3 cellular contexts compared by ENCODE assay signal in the genomic region with DNA sequence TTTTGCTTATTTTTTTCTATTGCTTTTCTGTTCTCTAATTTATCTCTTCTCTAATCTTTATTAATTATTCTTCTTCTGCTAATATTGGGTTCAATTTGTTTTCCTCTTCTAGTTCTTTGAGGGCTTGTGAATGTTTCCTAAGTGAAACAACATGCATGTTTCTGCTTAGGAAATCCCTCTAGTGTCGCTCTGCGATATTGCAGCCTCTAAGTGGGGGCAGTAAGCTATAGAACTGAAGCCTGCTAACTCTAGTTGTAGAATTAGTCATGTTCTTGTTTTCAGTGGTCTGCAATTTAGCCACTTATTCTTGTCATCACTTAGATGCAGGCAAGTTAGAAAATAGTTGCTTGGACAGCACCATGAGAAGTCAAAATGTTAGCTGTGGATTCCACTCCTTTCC.
TF ChIP-seq lines count a peak whose summit lies in the region.

No MANE protein-coding gene starts in this region.

TF ChIP-seq in GM23338, 12 proteins besides CTCF, POLR2A, EP300 and RAD21 (continued from another document and continues in another):
- TF ChIP-seq ZNF462 (CRISPR knock-in tag; IDR thresholded peaks at IDR 0.05): no peak

TF ChIP-seq in H1, 55 proteins besides CTCF, POLR2A, EP300 and RAD21 (continued from another document):
- TF ChIP-seq GABPA (IDR thresholded peaks at IDR 0.05; ENCODE audit: borderline replicate concordance, insufficient read depth, low read length): no peak
- no peak for TF ChIP-seq CTBP2 (IDR thresholded peaks at IDR 0.05; ENCODE audit: borderline replicate concordance, insufficient read depth, insufficient read length, low read length)
- no peak for TF ChIP-seq CREB1 (IDR thresholded peaks at IDR 0.05)
- TF ChIP-seq CEBPB (IDR thresholded peaks at IDR 0.05; ENCODE audit: low read depth, low read length): no peak
- no peak for TF ChIP-seq KDM4A (IDR thresholded peaks at IDR 0.05; ENCODE audit: low read depth, low read length, severe bottlenecking)
- no peak for TF ChIP-seq KDM5A (IDR thresholded peaks at IDR 0.05; ENCODE audit: low read length)
- no peak for TF ChIP-seq ZNF274 (IDR thresholded peaks at IDR 0.05; ENCODE audit: borderline replicate concordance, extremely low read depth, low read length)
- no peak for TF ChIP-seq HDAC2 (IDR thresholded peaks at IDR 0.05; ENCODE audit: borderline replicate concordance in 1 of 2, low read depth in 2 of 2, low read length in 2 of 2)
- TF ChIP-seq, protein P1, sequence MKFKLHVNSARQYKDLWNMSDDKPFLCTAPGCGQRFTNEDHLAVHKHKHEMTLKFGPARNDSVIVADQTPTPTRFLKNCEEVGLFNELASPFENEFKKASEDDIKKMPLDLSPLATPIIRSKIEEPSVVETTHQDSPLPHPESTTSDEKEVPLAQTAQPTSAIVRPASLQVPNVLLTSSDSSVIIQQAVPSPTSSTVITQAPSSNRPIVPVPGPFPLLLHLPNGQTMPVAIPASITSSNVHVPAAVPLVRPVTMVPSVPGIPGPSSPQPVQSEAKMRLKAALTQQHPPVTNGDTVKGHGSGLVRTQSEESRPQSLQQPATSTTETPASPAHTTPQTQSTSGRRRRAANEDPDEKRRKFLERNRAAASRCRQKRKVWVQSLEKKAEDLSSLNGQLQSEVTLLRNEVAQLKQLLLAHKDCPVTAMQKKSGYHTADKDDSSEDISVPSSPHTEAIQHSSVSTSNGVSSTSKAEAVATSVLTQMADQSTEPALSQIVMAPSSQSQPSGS (IDR thresholded peaks at IDR 0.05; ENCODE audit: low read length): no peak
- TF ChIP-seq USF2 (IDR thresholded peaks at IDR 0.05; ENCODE audit: low read length): no peak
- no peak for TF ChIP-seq EZH2 (IDR thresholded peaks at IDR 0.05; ENCODE audit: low read depth, low read length, severe bottlenecking)
- TF ChIP-seq CBX5 (IDR thresholded peaks at IDR 0.05; ENCODE audit: low read depth, low read length): no peak
- TF ChIP-seq RBBP5 (IDR thresholded peaks at IDR 0.05; ENCODE audit: borderline replicate concordance, low read depth, low read length): no peak

TF ChIP-seq in HEK293T, 16 proteins besides CTCF, POLR2A, EP300 and RAD21 (continued from another document):
- TF ChIP-seq NFRKB (IDR thresholded peaks at IDR 0.05) (no peak), BHLHE40 (IDR thresholded peaks at IDR 0.05; ENCODE audit: borderline replicate concordance) (no peak), CTBP1 (IDR thresholded peaks at IDR 0.05; ENCODE audit: borderline replicate concordance) (no peak)
- TF ChIP-seq, protein P2, sequence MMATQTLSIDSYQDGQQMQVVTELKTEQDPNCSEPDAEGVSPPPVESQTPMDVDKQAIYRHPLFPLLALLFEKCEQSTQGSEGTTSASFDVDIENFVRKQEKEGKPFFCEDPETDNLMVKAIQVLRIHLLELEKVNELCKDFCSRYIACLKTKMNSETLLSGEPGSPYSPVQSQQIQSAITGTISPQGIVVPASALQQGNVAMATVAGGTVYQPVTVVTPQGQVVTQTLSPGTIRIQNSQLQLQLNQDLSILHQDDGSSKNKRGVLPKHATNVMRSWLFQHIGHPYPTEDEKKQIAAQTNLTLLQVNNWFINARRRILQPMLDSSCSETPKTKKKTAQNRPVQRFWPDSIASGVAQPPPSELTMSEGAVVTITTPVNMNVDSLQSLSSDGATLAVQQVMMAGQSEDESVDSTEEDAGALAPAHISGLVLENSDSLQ (IDR thresholded peaks at IDR 0.05): no peak
